Comparison of ENCODE assay signal across 1 cellular context in the genomic region with DNA sequence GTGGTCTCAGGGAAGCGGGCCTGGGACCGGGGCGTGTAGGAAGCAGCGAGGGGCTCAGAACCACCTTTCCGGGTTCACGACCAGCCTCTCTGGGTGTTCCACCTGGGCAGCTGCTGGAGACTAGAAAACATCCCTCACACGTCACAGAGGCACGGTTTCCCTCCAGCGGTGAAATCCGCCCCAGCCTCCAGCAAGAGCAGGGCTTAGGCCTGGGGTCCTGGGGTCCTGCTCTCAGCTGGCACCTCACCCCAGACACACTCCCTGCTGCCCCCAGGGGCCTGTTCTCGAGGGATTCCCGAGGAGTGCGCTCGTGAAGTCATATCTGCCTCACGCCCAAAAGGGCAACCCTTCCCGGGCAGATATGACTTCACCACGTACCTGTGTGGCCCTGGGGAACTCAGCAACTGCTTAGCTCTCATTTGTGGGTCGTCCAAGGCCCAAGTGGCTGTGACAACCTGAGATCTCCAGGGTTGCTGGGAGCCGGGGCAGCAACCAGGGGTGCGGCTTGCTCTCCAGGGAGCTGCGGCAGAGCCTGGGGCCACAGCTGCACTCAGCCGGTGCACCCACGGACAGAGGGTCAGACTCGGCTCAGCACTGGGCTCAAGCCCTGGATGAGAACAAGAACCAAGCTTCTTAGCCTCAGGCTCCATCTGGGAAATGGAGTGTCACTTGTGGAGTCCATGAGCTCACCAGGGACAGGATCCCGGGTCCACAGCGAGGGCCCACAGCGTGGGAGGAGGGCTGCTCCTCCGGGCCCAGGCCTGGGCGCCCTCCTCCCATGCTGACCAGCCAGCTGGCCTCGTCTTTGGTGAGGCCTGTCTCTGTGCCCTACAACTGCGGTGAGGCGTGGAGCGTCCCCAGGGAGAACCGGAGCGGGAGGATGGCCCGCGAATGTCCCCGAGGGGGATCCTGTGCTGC.
TF ChIP-seq lines count a peak whose summit lies in the region.

No MANE protein-coding gene starts in this region.

TF ChIP-seq in A549, 52 proteins besides CTCF, POLR2A, EP300 and RAD21 (continued from another document):
- no peak for TF ChIP-seq HES2 (IDR thresholded peaks at IDR 0.05)
- TF ChIP-seq ZSCAN20 (CRISPR knock-in tag; IDR thresholded peaks at IDR 0.05): no peak
- TF ChIP-seq SREBF2 (IDR thresholded peaks at IDR 0.05): no peak
- TF ChIP-seq NPAS2 (CRISPR knock-in tag; IDR thresholded peaks at IDR 0.05; ENCODE audit: borderline replicate concordance): no peak
- TF ChIP-seq HEYL (CRISPR knock-in tag; IDR thresholded peaks at IDR 0.05): no peak
- TF ChIP-seq SMC3 (IDR thresholded peaks at IDR 0.05): no peak
- TF ChIP-seq, protein P1, sequence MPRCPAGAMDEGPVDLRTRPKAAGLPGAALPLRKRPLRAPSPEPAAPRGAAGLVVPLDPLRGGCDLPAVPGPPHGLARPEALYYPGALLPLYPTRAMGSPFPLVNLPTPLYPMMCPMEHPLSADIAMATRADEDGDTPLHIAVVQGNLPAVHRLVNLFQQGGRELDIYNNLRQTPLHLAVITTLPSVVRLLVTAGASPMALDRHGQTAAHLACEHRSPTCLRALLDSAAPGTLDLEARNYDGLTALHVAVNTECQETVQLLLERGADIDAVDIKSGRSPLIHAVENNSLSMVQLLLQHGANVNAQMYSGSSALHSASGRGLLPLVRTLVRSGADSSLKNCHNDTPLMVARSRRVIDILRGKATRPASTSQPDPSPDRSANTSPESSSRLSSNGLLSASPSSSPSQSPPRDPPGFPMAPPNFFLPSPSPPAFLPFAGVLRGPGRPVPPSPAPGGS (IDR thresholded peaks at IDR 0.05): no peak
TF ChIP-seq in A549: peak in this region for 0.
